Comparison of ENCODE assay signal across 10 cellular contexts in genomic region chr16:12646490-12647274, GRCh38.
DNase-seq lines count a peak whose midpoint lies in the region; ATAC-seq and TF ChIP-seq lines count a peak whose summit lies in the region.
"Had no signal": no experiment of that assay in that cellular context is flagged by ENCODE, and none has a peak within 500 bp of the region (broad histone marks: within the 10 kb centered on the region; RNA-seq: fewer than 3 reads in every experiment).

No MANE protein-coding gene starts in this region.

- intact Hi-C loops in natural killer cell (cut with micrococcal nuclease): no loop called here

- peaks cover 0 to 4% (median 0%) of the 10 kb centered on the region in 4 donors for H3K9me3 ChIP-seq in tibial nerve
- H3K9me3 ChIP-seq: neutrophil had no signal

- TF ChIP-seq EP300 in tibial nerve (IDR thresholded peaks at IDR 0.05): peak; percentile 39 to 87

- H3K27ac ChIP-seq in tibial nerve: peak overlapping the region in 3 of 4 donors; percentile 49 to 81 (median 66)
- H3K27ac ChIP-seq: neutrophil had no signal

- H3K36me3 ChIP-seq in tibial nerve: no peaks in the 10 kb centered on the region
- H3K36me3 ChIP-seq: neutrophil had no signal

- no peaks in the 10 kb centered on the region for H3K9me3 Mint-ChIP-seq in natural killer cell treated with Interleukin-12 subunit alpha and Interleukin-12 subunit beta and Interleukin-15 and Interleukin-18, amount 100 ng/mL, for 72 hours
- H3K9me3 Mint-ChIP-seq in natural killer cell: no peaks in the 10 kb centered on the region

- H3K36me3 Mint-ChIP-seq in natural killer cell treated with Interleukin-12 subunit alpha and Interleukin-12 subunit beta and Interleukin-15 and Interleukin-18, amount 100 ng/mL, for 72 hours: no peaks in the 10 kb centered on the region
- no peaks in the 10 kb centered on the region for H3K36me3 Mint-ChIP-seq in natural killer cell

- no peak overlapping the region for H3K27ac Mint-ChIP-seq in natural killer cell treated with Interleukin-12 subunit alpha and Interleukin-12 subunit beta and Interleukin-15 and Interleukin-18, amount 100 ng/mL, for 72 hours
- no peak overlapping the region for H3K27ac Mint-ChIP-seq in natural killer cell
- H3K27ac Mint-ChIP-seq: IgD-negative memory B cell had no signal

- H3K4me3 Mint-ChIP-seq in natural killer cell treated with Interleukin-12 subunit alpha and Interleukin-12 subunit beta and Interleukin-15 and Interleukin-18, amount 100 ng/mL, for 72 hours: peak overlapping the region; percentile 2
- H3K4me3 Mint-ChIP-seq in natural killer cell: no peak overlapping the region

- DNase-seq in natural killer cell treated with Interleukin-12 subunit alpha and Interleukin-12 subunit beta and Interleukin-15 and Interleukin-18, amount 100 ng/mL, for 72 hours (ENCODE audit: low spot score): no peak
- DNase-seq in natural killer cell: no peak
- peak; percentile 77 for DNase-seq in activated CD8-positive, alpha-beta memory T cell treated with anti-CD3 and anti-CD28 coated beads for 24 hours
- DNase-seq in left lobe of liver (ENCODE audit: low spot score): peak; percentile 89
- peak; percentile 21 to 26 for DNase-seq in tibial nerve (ENCODE audit: low spot score in 2 of 2)
- DNase-seq in DMS53 treated with DMSO at 0.1 percent for 48 hours (lab: John Stamatoyannopoulos, UW; ENCODE audit: unreplicated experiment): no peak
- no peak for DNase-seq in NCI-H510A treated with DMSO at 0.1 percent for 48 hours (lab: John Stamatoyannopoulos, UW)

- H3K27me3 Mint-ChIP-seq in natural killer cell treated with Interleukin-12 subunit alpha and Interleukin-12 subunit beta and Interleukin-15 and Interleukin-18, amount 100 ng/mL, for 72 hours: peaks cover 16 to 17% of the 10 kb centered on the region in 2 donors
- peaks cover 11 to 15% of the 10 kb centered on the region in 2 donors for H3K27me3 Mint-ChIP-seq in natural killer cell (ENCODE audit: low read depth in 2 of 2)

- TF ChIP-seq POLR2A in tibial nerve (IDR thresholded peaks at IDR 0.05): no peak

- no peak overlapping the region for H3K4me3 ChIP-seq in tibial nerve

- H3K4me1 ChIP-seq in tibial nerve: peaks cover 0 to 26% (median 0%) of the 10 kb centered on the region in 4 donors

- no peaks in the 10 kb centered on the region for H3K27me3 ChIP-seq in tibial nerve

- WGBS in tibial nerve, 2 donors: 24 to 34% methylated on average over 10 of the region's 10 CpGs

- H3K4me1 Mint-ChIP-seq in natural killer cell treated with Interleukin-12 subunit alpha and Interleukin-12 subunit beta and Interleukin-15 and Interleukin-18, amount 100 ng/mL, for 72 hours (ENCODE audit: low read depth in 2 of 2): peaks cover 7 to 15% of the 10 kb centered on the region in 2 donors
- H3K4me1 Mint-ChIP-seq in natural killer cell: peaks cover 0 to 12% of the 10 kb centered on the region in 2 donors

- ATAC-seq in natural killer cell treated with Interleukin-12 subunit alpha and Interleukin-12 subunit beta and Interleukin-15 and Interleukin-18, amount 100 ng/mL, for 72 hours: peak in 1 of 2 donors; percentile 29
- no peak for ATAC-seq in natural killer cell
- peak; percentile 91 for ATAC-seq in left lobe of liver
- no peak for ATAC-seq in HG03354 (IDR thresholded peaks at IDR 0.05; ENCODE audit: poor library complexity, severe bottlenecking, unreplicated experiment)

- no peak for TF ChIP-seq CTCF in natural killer cell (IDR thresholded peaks at IDR 0.05)
- no peak for TF ChIP-seq CTCF in tibial nerve (IDR thresholded peaks at IDR 0.05)

Comparison
In these comparisons a context has a peak if more than half of its experiments do, and no peak if none do; other contexts are left out.
1. DNase-seq: peak in activated CD8-positive, alpha-beta memory T cell treated with anti-CD3 and anti-CD28 coated beads for 24 hours (single experiment), left lobe of liver (single experiment) and tibial nerve (2 of 2); none in natural killer cell treated with Interleukin-12 subunit alpha and Interleukin-12 subunit beta and Interleukin-15 and Interleukin-18, amount 100 ng/mL, for 72 hours (single experiment), natural killer cell (single experiment), DMS53 treated with DMSO at 0.1 percent for 48 hours (single experiment) and NCI-H510A treated with DMSO at 0.1 percent for 48 hours (single experiment).